8 cellular contexts compared by ENCODE assay signal in the genomic region with DNA sequence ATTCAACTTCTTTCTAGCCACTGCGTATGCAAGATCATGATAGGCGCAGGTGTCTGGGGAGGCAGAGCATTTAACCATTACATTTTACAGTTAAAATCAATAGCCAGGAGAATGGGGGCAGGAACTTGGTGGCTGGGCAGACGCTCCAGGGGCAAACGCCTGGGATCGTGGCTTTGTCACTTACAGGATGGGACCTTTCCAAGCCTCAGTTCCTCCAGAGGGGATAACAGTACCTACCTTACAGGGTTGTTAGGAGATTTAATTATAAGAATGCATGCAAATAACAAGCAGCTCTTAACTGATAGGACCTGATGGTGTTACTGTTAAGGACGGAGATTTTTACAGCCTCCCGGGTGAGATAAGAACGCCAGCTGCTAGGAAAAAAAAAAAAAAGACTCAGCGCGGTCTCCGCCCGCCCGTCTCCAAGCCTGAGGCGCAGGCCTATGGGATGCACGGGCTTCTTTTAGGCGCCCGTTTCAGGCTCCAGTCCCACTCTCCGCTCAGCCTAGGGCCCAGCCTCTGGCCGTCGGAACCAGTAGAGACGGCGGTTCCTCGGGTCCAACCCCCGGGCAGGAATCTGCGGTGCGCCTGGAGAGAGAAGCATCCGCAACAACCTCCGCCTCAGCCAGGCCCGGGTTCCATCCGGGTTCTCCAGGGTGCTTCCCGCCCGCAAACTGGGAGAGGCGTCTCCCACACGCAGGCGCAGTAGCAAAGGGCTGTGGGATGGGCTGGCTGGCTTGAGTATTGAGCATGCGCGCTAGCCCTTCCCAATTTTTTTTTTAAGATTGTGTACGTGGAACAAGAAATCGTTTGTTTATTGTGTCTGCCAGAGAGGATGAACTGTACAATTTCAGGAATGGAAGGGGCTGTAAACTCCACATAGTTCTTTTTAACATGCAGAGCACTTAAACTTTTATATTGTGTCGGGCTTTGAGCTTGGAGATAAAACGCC. TPM values are rescaled to one million over a fixed set of nuclear protein-coding genes. Genes with fewer than 3 reads are reported as not detected.
DNase-seq lines count a peak whose midpoint lies in the region; ATAC-seq and TF ChIP-seq lines count a peak whose summit lies in the region.

A gene (minus strand): TSS at position 653 of the 952 bp plus-strand sequence. CDS start 4,564 bp downstream, outside the sequence.

- H3K9me3 Mint-ChIP-seq in Calu3 (ENCODE audit: low read depth, unreplicated experiment) (no peaks in the 10 kb centered on the region), endodermal cell (no peaks in the 10 kb centered on the region)

- H3K4me1 Mint-ChIP-seq in Calu3 (ENCODE audit: low read depth, unreplicated experiment) (peaks cover 9% of the 10 kb centered on the region), endodermal cell (peaks cover 9% of the 10 kb centered on the region)

- no peaks in the 10 kb centered on the region for H3K9me3 ChIP-seq in endodermal cell (ENCODE audit: control insufficient read depth, low read length)
- H3K9me3 ChIP-seq in mesodermal cell (ENCODE audit: control insufficient read depth, low read length) = no peaks in the 10 kb centered on the region

- peak within 1 kb of the TSS; percentile 92 for H3K9ac ChIP-seq in endodermal cell (ENCODE audit: extremely low read depth, low read length, poor library complexity, severe bottlenecking)

- H3K27ac ChIP-seq in endodermal cell (ENCODE audit: low read depth, low read length) (peak within 1 kb of the TSS; percentile 93), mesodermal cell (ENCODE audit: low read depth, low read length, severe bottlenecking) (peak within 1 kb of the TSS; percentile 91)

- H3K36me3 ChIP-seq in endodermal cell (ENCODE audit: control insufficient read depth, insufficient read depth, low read length) (peaks cover 36% of the 10 kb centered on the region), mesodermal cell (ENCODE audit: control insufficient read depth, insufficient read depth, low read length) (peaks cover 38% of the 10 kb centered on the region)

- H3K27me3 ChIP-seq in endodermal cell (ENCODE audit: control insufficient read depth, insufficient read depth, low read length, poor library complexity, severe bottlenecking) = no peaks in the 10 kb centered on the region

- intact Hi-C loops in Calu3 (cut with micrococcal nuclease; ENCODE audit: unreplicated experiment) = no loop called here

- CTCF ChIA-PET in Calu3 (lab: Charles Lee) = interaction anchor here (0.6 to 1.8 kb wide), 4 partner anchors 9 to 1378 kb away, joined by 4 to 12 read pairs (median 6); a partner anchor contains a TSS

- TF ChIP-seq CTCF in Calu3 (IDR thresholded peaks at IDR 0.05; ENCODE audit: unreplicated experiment) = no peak
- TF ChIP-seq CTCF in endodermal cell (conservative IDR thresholded peaks at IDR 0.05) = no peak

- H3K4me3 ChIP-seq in endodermal cell (ENCODE audit: low read length) (peak within 1 kb of the TSS; percentile 80), mesodermal cell (ENCODE audit: extremely low read depth, insufficient read depth, low read length, poor library complexity, severe bottlenecking) (peak within 1 kb of the TSS; percentile 69)

- H3K36me3 Mint-ChIP-seq in Calu3 (ENCODE audit: insufficient read depth, unreplicated experiment) (peaks cover 43% of the 10 kb centered on the region), endodermal cell (ENCODE audit: low read depth) (peaks cover 26% of the 10 kb centered on the region)

- peak; percentile 95 for DNase-seq in Calu3
- peak in 73 of 76 experiments; percentile 11 to 86 (median 71) for DNase-seq in HUDEP-2 (lab: John Stamatoyannopoulos, UW; ENCODE audit: unreplicated experiment in 76 of 76)
- peak; percentile 84 for DNase-seq in NOMO-1 treated with DMSO at 0.1 percent for 48 hours (lab: John Stamatoyannopoulos, UW; ENCODE audit: unreplicated experiment)
- DNase-seq in activated CD8-positive, alpha-beta memory T cell treated with anti-CD3 and anti-CD28 coated beads, Interleukin-2, amount 50 U/mL, for 1 hour (ENCODE audit: extremely low read depth) = peak; percentile 24
- DNase-seq in endodermal cell = peak; percentile 97
- peak; percentile 45 for DNase-seq in stimulated activated CD8-positive, alpha-beta memory T cell treated with anti-CD3 and anti-CD28 coated beads, Interleukin-15, amount 100 ng/mL, for 24 hours (ENCODE audit: low read depth)

- H3K27me3 Mint-ChIP-seq in Calu3 (ENCODE audit: unreplicated experiment) = no peaks in the 10 kb centered on the region
- H3K27me3 Mint-ChIP-seq in endodermal cell (ENCODE audit: insufficient read depth) = no peaks in the 10 kb centered on the region

- peak; percentile 81 for ATAC-seq in GM21423 (IDR thresholded peaks at IDR 0.05; ENCODE audit: unreplicated experiment)

- no TSS peak for BruUV-seq in Calu3 (replicated peaks; lab: Mats Ljungman, UMichigan)

- 0 to 7% methylated on average over 21 to 41 of the region's 41 CpGs for WGBS in endodermal cell (ENCODE audit: insufficient coverage in 1 of 2, insufficient read length in 1 of 2), 2 experiments
- 1% methylated on average over 22 to 28 of the region's 41 CpGs for WGBS in mesodermal cell (ENCODE audit: insufficient coverage in 2 of 2), 2 experiments

- no peaks in the 10 kb centered on the region for H3K4me1 ChIP-seq in endodermal cell (ENCODE audit: control insufficient read depth, insufficient read depth, low read length)
- H3K4me1 ChIP-seq in mesodermal cell (ENCODE audit: control insufficient read depth, insufficient read depth, low read length, poor library complexity, severe bottlenecking) = no peaks in the 10 kb centered on the region

- H3K4me3 Mint-ChIP-seq in Calu3 (ENCODE audit: low read depth, unreplicated experiment) (peak within 1 kb of the TSS; percentile 79), endodermal cell (peak within 1 kb of the TSS; percentile 71)

- peak within 1 kb of the TSS; percentile 72 for H3K27ac Mint-ChIP-seq in Calu3 (ENCODE audit: unreplicated experiment)
- H3K27ac Mint-ChIP-seq in endodermal cell = peak within 1 kb of the TSS; percentile 97

RNA-seq across cellular contexts. Expression of the gene that starts here (rescaled TPM):
- 6.5 and 7.5 TPM in 2 replicates for total RNA-seq in Calu3 (2022)
- 1 to 10 TPM; 2.4 to 2.7 TPM for total RNA-seq in endodermal cell
- polyA plus RNA-seq in endodermal cell (2013, experiment 1 of 2) = 10.4 TPM
- 8.7 TPM for polyA plus RNA-seq in endodermal cell (2013, experiment 2 of 2)
- 4.0 TPM for polyA plus RNA-seq in mesodermal cell (2013, experiment 1 of 2)
- polyA plus RNA-seq in mesodermal cell (2013, experiment 2 of 2) = 4.7 TPM

Comparison
In these comparisons a context has a peak if more than half of its experiments do, and no peak if none do; other contexts are left out.
1. Peak in every context shown above with its lines: DNase-seq, ATAC-seq, H3K4me3 ChIP-seq and H3K27ac ChIP-seq.
2. DNase-seq: peak in every context shown above with its lines; median percentile 97 in endodermal cell; 95 in Calu3; 84 in NOMO-1 treated with DMSO at 0.1 percent for 48 hours; 71 in HUDEP-2; 45 in stimulated activated CD8-positive, alpha-beta memory T cell treated with anti-CD3 and anti-CD28 coated beads, Interleukin-15, amount 100 ng/mL, for 24 hours; 24 in activated CD8-positive, alpha-beta memory T cell treated with anti-CD3 and anti-CD28 coated beads, Interleukin-2, amount 50 U/mL, for 1 hour.